28 cellular contexts compared by ENCODE assay signal in genomic region chr9:106417685-106418084, GRCh38.
DNase-seq lines count a peak whose midpoint lies in the region; ATAC-seq and TF ChIP-seq lines count a peak whose summit lies in the region.
"Had no signal": no experiment of that assay in that cellular context is flagged by ENCODE, and none has a peak within 500 bp of the region (broad histone marks: within the 10 kb centered on the region; RNA-seq: fewer than 3 reads in every experiment).

No MANE protein-coding gene starts in this region.

- H2BK5ac ChIP-seq in trophoblast cell (ENCODE audit: low read depth, low read length, poor library complexity) = no peak overlapping the region

- H3K23ac ChIP-seq in trophoblast cell (ENCODE audit: low read length) = no peak overlapping the region

- DNase-seq in trophoblast cell (no peak), right lobe of liver (no peak), NCI-H2196 treated with DMSO at 0.1 percent for 48 hours (lab: John Stamatoyannopoulos, UW; ENCODE audit: unreplicated experiment) (no peak), AG08395 (ENCODE audit: low spot score) (no peak)
- DNase-seq: activated CD4-positive, alpha-beta T cell treated with anti-CD3 and anti-CD28 coated beads for 36 hours; activated CD8-positive, alpha-beta T cell treated with anti-CD3 and anti-CD28 coated beads, Interleukin-2, amount 10 ng/mL, durations not matched to agents 7 days and 5 days; amygdala; effector memory CD8-positive, alpha-beta T cell; erythroblast; foreskin fibroblast; GM23248; heart left ventricle; kidney; midbrain; NCI-H1048; NCI-H187; NCI-H2227 treated with DMSO at 0.1 percent for 48 hours; NCI-H526 treated with DMSO at 0.1 percent for 48 hours; nephron progenitor cell; ovary; Right ventricle myocardium superior; stimulated activated naive CD8-positive, alpha-beta T cell treated with anti-CD3 and anti-CD28 coated beads, Interleukin-15, Interleukin-2, amounts not matched to agents 100 U/mL and 50 U/mL, for 24 hours; testis had no signal

- no peak overlapping the region for H2AFZ ChIP-seq in trophoblast cell (ENCODE audit: insufficient read depth, low read length, poor library complexity)
- H2AFZ ChIP-seq: GM23248 had no signal

- peaks cover 3% of the 10 kb centered on the region for H3K79me2 ChIP-seq in trophoblast cell (ENCODE audit: control insufficient read depth, insufficient read depth, low read length, poor library complexity)

- H3K36me3 ChIP-seq in trophoblast cell (ENCODE audit: control insufficient read depth in 1 of 2, insufficient read depth in 2 of 2, low read length in 2 of 2) = no peaks in the 10 kb centered on the region
- no peaks in the 10 kb centered on the region for H3K36me3 ChIP-seq in right lobe of liver
- H3K36me3 ChIP-seq: heart left ventricle, ovary had no signal

- no peak for TF ChIP-seq POLR2A in right lobe of liver (IDR thresholded peaks at IDR 0.05)

- H2AK5ac ChIP-seq in trophoblast cell (ENCODE audit: low read length) = no peak overlapping the region

- peak; percentile 34 for ATAC-seq in GM18858 (IDR thresholded peaks at IDR 0.05; ENCODE audit: unreplicated experiment)
- peak; percentile 25 for ATAC-seq in GM21423 (IDR thresholded peaks at IDR 0.05; ENCODE audit: unreplicated experiment)
- peak; percentile 21 for ATAC-seq in HG03060 (IDR thresholded peaks at IDR 0.05; ENCODE audit: low read depth, unreplicated experiment)
- ATAC-seq in right lobe of liver = no peak
- ATAC-seq: activated CD4-positive, alpha-beta T cell treated with anti-CD3 and anti-CD28 coated beads for 36 hours; activated CD8-positive, alpha-beta T cell treated with anti-CD3 and anti-CD28 coated beads, Interleukin-2, amount 10 ng/mL, durations not matched to agents 7 days and 5 days; effector memory CD8-positive, alpha-beta T cell; heart left ventricle; stimulated activated naive CD8-positive, alpha-beta T cell treated with anti-CD3 and anti-CD28 coated beads, Interleukin-15, Interleukin-2, amounts not matched to agents 100 U/mL and 50 U/mL, for 24 hours had no signal

- H4K8ac ChIP-seq in trophoblast cell (ENCODE audit: low read depth, low read length) = no peak overlapping the region

- H4K12ac ChIP-seq in trophoblast cell (ENCODE audit: low read depth, low read length) = no peak overlapping the region

- no peak overlapping the region for H3K4me2 ChIP-seq in trophoblast cell (ENCODE audit: low read length)

- peaks cover 6 to 11% of the 10 kb centered on the region in 2 experiments for H3K4me1 ChIP-seq in trophoblast cell (ENCODE audit: control insufficient read depth in 1 of 2, insufficient read depth in 2 of 2, low read length in 2 of 2)
- H3K4me1 ChIP-seq in right lobe of liver = no peaks in the 10 kb centered on the region
- H3K4me1 ChIP-seq: testis had no signal

- peak overlapping the region; percentile 24 for H3K14ac ChIP-seq in trophoblast cell (ENCODE audit: low read length)

- H3K9me3 ChIP-seq in trophoblast cell (ENCODE audit: insufficient read depth, low read depth, low read length) (no peaks in the 10 kb centered on the region), right lobe of liver (no peaks in the 10 kb centered on the region)
- H3K9me3 ChIP-seq: heart left ventricle, ovary, testis had no signal

- peaks cover 30% of the 10 kb centered on the region for H3K79me1 ChIP-seq in trophoblast cell (ENCODE audit: low read length)

- peak overlapping the region; percentile 32 for H4K91ac ChIP-seq in trophoblast cell (ENCODE audit: low read depth, low read length)

- H3K27me3 ChIP-seq in trophoblast cell (ENCODE audit: insufficient read depth, low read length) = no peaks in the 10 kb centered on the region
- H3K27me3 ChIP-seq in right lobe of liver = no peaks in the 10 kb centered on the region
- H3K27me3 ChIP-seq: heart left ventricle, ovary, testis had no signal

- H2BK120ac ChIP-seq in trophoblast cell (ENCODE audit: insufficient read depth, low read length, poor library complexity) = peak overlapping the region; percentile 21

- H3K18ac ChIP-seq in trophoblast cell (ENCODE audit: low read length) = no peak overlapping the region

- H3K9ac ChIP-seq in trophoblast cell (ENCODE audit: low read length) = no peak overlapping the region
- H3K9ac ChIP-seq: GM23248 had no signal

- H3K4me3 ChIP-seq in trophoblast cell (ENCODE audit: low read depth, low read length) (no peak overlapping the region), right lobe of liver (no peak overlapping the region)
- H3K4me3 ChIP-seq: GM23248, heart left ventricle, ovary, skin epidermis, testis had no signal

- WGBS in trophoblast cell (ENCODE audit: extremely low coverage, insufficient coverage, insufficient read length) = no CpG with 5 or more reads among the region's 1 CpG
- 63% methylated on average over 1 of the region's 1 CpG for WGBS in right lobe of liver (ENCODE audit: insufficient coverage, low coverage, low lambda C conversion rate, missing lambda C conversion rate)

- H3K4ac ChIP-seq in trophoblast cell (ENCODE audit: low read depth, low read length) = no peak overlapping the region

- H2BK12ac ChIP-seq in trophoblast cell (ENCODE audit: low read length) = peak overlapping the region; percentile 67

- H3K27ac ChIP-seq in trophoblast cell (ENCODE audit: low read depth, low read length) (no peak overlapping the region), right lobe of liver (no peak overlapping the region)
- H3K27ac ChIP-seq: C4-2B, GM23248, heart left ventricle, ovary, skin epidermis, testis had no signal

- TF ChIP-seq CTCF in right lobe of liver (IDR thresholded peaks at IDR 0.05) = no peak

- intact Hi-C loops in right lobe of liver (cut with DNase I) = no loop called here

Comparison
In these comparisons a context has a peak if more than half of its experiments do, and no peak if none do; other contexts are left out.
1. ATAC-seq: peak in GM18858 (single experiment), GM21423 (single experiment) and HG03060 (single experiment); none in right lobe of liver (0 of 4).